29 cellular contexts compared by ENCODE assay signal in the genomic region with DNA sequence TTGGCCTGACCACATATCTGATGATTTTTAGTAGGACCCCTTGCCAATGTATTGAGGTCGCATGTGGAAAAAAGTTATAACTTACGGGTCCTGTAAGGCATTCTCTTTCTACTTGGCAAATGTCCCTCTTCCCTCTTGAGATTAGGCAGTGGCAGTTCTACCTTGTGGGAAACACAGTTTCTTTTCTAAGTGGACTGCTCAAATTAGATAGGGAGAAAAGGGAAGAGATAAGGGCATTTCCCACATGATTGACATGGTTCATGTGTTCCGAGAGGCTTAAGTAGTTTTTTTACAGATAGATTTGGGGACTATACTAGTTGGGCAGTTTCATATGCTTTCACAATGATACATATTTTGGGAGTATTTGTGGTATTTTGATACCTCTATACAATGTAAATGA.
"Had no signal": no experiment of that assay in that cellular context is flagged by ENCODE, and none has a peak within 500 bp of the region (broad histone marks: within the 10 kb centered on the region; RNA-seq: fewer than 3 reads in every experiment).

No MANE protein-coding gene starts in this region.

- H3K27ac ChIP-seq: ascending aorta, body of pancreas, KMS-11, SK-N-MC had no signal

- H3K4me1 Mint-ChIP-seq: activated CD4-positive, alpha-beta T cell treated with anti-CD3 and anti-CD28 coated beads, Interleukin-2, amount 10 ng/mL, durations not matched to agents 24 days and 14 days; activated CD8-positive, alpha-beta memory T cell treated with anti-CD3 and anti-CD28 coated beads, Interleukin-2, amount 10 ng/mL, durations not matched to agents 7 days and 5 days; activated naive CD8-positive, alpha-beta T cell treated with anti-CD3 and anti-CD28 coated beads, Interleukin-2, amount 50 U/mL, for 24 hours; central memory CD8-positive, alpha-beta T cell; T-cell had no signal

- H3K36me3 Mint-ChIP-seq: activated CD8-positive, alpha-beta memory T cell treated with anti-CD3 and anti-CD28 coated beads, Interleukin-2, amount 10 ng/mL, durations not matched to agents 7 days and 5 days; activated naive CD4-positive, alpha-beta T cell treated with anti-CD3 and anti-CD28 coated beads, Interleukin-2, amount 50 U/mL, for 72 hours had no signal

- H3K36me3 ChIP-seq: ascending aorta had no signal

- H3K9me3 Mint-ChIP-seq: activated B cell treated with CpG ODN at 0.5 μM for 24 hours; activated CD4-positive, alpha-beta T cell treated with anti-CD3 and anti-CD28 coated beads, Interleukin-2, amount 10 ng/mL, durations not matched to agents 24 days and 14 days; activated naive CD4-positive, alpha-beta T cell treated with anti-CD3 and anti-CD28 coated beads, Interleukin-2, amount 50 U/mL, for 72 hours; activated naive CD8-positive, alpha-beta T cell treated with anti-CD3 and anti-CD28 coated beads, Interleukin-2, amount 50 U/mL, for 24 hours; activated T-cell treated with anti-CD3 and anti-CD28 coated beads, Interleukin-2, amount 50 U/mL, for 4 hours; central memory CD8-positive, alpha-beta T cell; T-cell had no signal

- H3K9ac ChIP-seq: KMS-11 had no signal

- H3K4me2 ChIP-seq: KMS-11 had no signal

- H3K27me3 Mint-ChIP-seq: activated B cell treated with CpG ODN at 0.5 μM for 24 hours; activated CD4-positive, alpha-beta T cell treated with anti-CD3 and anti-CD28 coated beads, Interleukin-2, amount 10 ng/mL, durations not matched to agents 24 days and 14 days; activated CD8-positive, alpha-beta memory T cell treated with anti-CD3 and anti-CD28 coated beads, Interleukin-2, amount 10 ng/mL, durations not matched to agents 7 days and 5 days; activated naive CD8-positive, alpha-beta T cell treated with anti-CD3 and anti-CD28 coated beads, Interleukin-2, amount 50 U/mL, for 24 hours; central memory CD8-positive, alpha-beta T cell; T-cell had no signal

- H3K4me3 ChIP-seq: ascending aorta, body of pancreas, SK-N-MC had no signal

- DNase-seq: activated B cell treated with CpG ODN at 0.5 μM for 24 hours; activated CD4-positive, alpha-beta T cell treated with anti-CD3 and anti-CD28 coated beads for 1 hour; activated CD4-positive, alpha-beta T cell treated with anti-CD3 and anti-CD28 coated beads, Interleukin-2, amount 10 ng/mL, durations not matched to agents 24 days and 14 days; activated CD4-positive, alpha-beta T cell treated with anti-CD3 and anti-CD28 coated beads, Interleukin-2, amount 50 U/mL, for 48 hours; activated CD8-positive, alpha-beta memory T cell treated with anti-CD3 and anti-CD28 coated beads, Interleukin-2, amount 10 ng/mL, durations not matched to agents 7 days and 5 days; activated effector memory CD4-positive, alpha-beta T cell treated with anti-CD3 and anti-CD28 coated beads, Interleukin-2, amount 50 U/mL, for 16 hours; activated naive CD4-positive, alpha-beta T cell treated with Interleukin-2 at 50 U/mL for 16 hours; activated naive CD8-positive, alpha-beta T cell treated with anti-CD3 and anti-CD28 coated beads, Interleukin-2, amount 50 U/mL, for 24 hours; activated T-cell treated with anti-CD3 and anti-CD28 coated beads, Interleukin-2, amount 50 U/mL, for 4 hours; amniotic stem cell; body of pancreas; MV-4-11; NCI-H1092 treated with DMSO at 0.1 percent for 48 hours; NCI-H1417 treated with DMSO at 0.1 percent for 48 hours; NCI-H1694; NCI-H2029 treated with DMSO at 0.1 percent for 48 hours; NCI-H345; NCI-H510A; NCI-H69; T-cell; T-helper 2 cell; T1000 had no signal

- H3K9me3 ChIP-seq: ascending aorta, body of pancreas had no signal

- H3K4me3 Mint-ChIP-seq: activated B cell treated with CpG ODN at 0.5 μM for 24 hours; activated CD4-positive, alpha-beta T cell treated with anti-CD3 and anti-CD28 coated beads, Interleukin-2, amount 10 ng/mL, durations not matched to agents 24 days and 14 days; activated CD8-positive, alpha-beta memory T cell treated with anti-CD3 and anti-CD28 coated beads, Interleukin-2, amount 10 ng/mL, durations not matched to agents 7 days and 5 days; activated naive CD8-positive, alpha-beta T cell treated with anti-CD3 and anti-CD28 coated beads, Interleukin-2, amount 50 U/mL, for 24 hours; activated T-cell treated with anti-CD3 and anti-CD28 coated beads, Interleukin-2, amount 50 U/mL, for 4 hours; central memory CD8-positive, alpha-beta T cell; T-cell had no signal

- H3K27ac Mint-ChIP-seq: activated B cell treated with CpG ODN at 0.5 μM for 24 hours; activated CD4-positive, alpha-beta T cell treated with anti-CD3 and anti-CD28 coated beads, Interleukin-2, amount 10 ng/mL, durations not matched to agents 24 days and 14 days; activated CD8-positive, alpha-beta memory T cell treated with anti-CD3 and anti-CD28 coated beads, Interleukin-2, amount 10 ng/mL, durations not matched to agents 7 days and 5 days; activated naive CD4-positive, alpha-beta T cell treated with anti-CD3 and anti-CD28 coated beads, Interleukin-2, amount 50 U/mL, for 72 hours; activated naive CD8-positive, alpha-beta T cell treated with anti-CD3 and anti-CD28 coated beads, Interleukin-2, amount 50 U/mL, for 24 hours; T-cell had no signal

- ATAC-seq: activated CD8-positive, alpha-beta memory T cell treated with anti-CD3 and anti-CD28 coated beads, Interleukin-2, amount 10 ng/mL, durations not matched to agents 7 days and 5 days; activated naive CD4-positive, alpha-beta T cell treated with anti-CD3 and anti-CD28 coated beads, Interleukin-2, amount 50 U/mL, for 72 hours; activated naive CD8-positive, alpha-beta T cell treated with anti-CD3 and anti-CD28 coated beads, Interleukin-2, amount 50 U/mL, for 24 hours; activated T-cell treated with anti-CD3 and anti-CD28 coated beads, Interleukin-2, amount 50 U/mL, for 4 hours; body of pancreas; Right ventricle myocardium inferior; T-cell had no signal

- FAIRE-seq: bronchial epithelial cell had no signal

- H3K27me3 ChIP-seq: ascending aorta, body of pancreas had no signal
